In genomic region chr4:49287893-49288292, GRCh38 we compare ENCODE assay signal across 8 cellular contexts.
DNase-seq lines count a peak whose midpoint lies in the region; TF ChIP-seq lines count a peak whose summit lies in the region.
"Not testable (repeated sequence)": the region's sequence is repeated elsewhere in the genome, so short reads cannot be mapped to it uniquely, and the experiment has no call there.

No MANE protein-coding gene starts in this region.

- not testable (repeated sequence) for H3K4me3 ChIP-seq in WERI-Rb-1 (ENCODE audit: low read depth, low read length)

- DNase-seq in AG20443 (ENCODE audit: low spot score) (peak; percentile 24), GM10266 (ENCODE audit: extremely low spot score) (peak; percentile 66), KBM-7 (peak; percentile 9), ecto neural progenitor cell (ENCODE audit: low spot score) (peak; percentile 36), iPS-NIHi11 (ENCODE audit: low spot score) (peak; percentile 17), mucosa of gallbladder (ENCODE audit: low spot score) (peak; percentile 60), type B pancreatic cell (ENCODE audit: extremely low spot score, unreplicated experiment) (peak; percentile 87)
- not testable (repeated sequence) for DNase-seq in WERI-Rb-1

- in situ Hi-C loops in KBM-7 (cut with MboI; ENCODE audit: low pct_unique_long_range_greater_than_20kb, low sequenced_read_pairs): not testable (repeated sequence)

- not testable (repeated sequence) for H3K27me3 Mint-ChIP-seq in type B pancreatic cell

- not testable (repeated sequence) for H3K36me3 ChIP-seq in WERI-Rb-1

- H3K4me1 Mint-ChIP-seq in type B pancreatic cell (ENCODE audit: unreplicated experiment): not testable (repeated sequence)

- H3K27ac ChIP-seq in WERI-Rb-1: not testable (repeated sequence)

- peaks cover 18% of the 10 kb centered on the region for H3K27me3 ChIP-seq in WERI-Rb-1 (ENCODE audit: insufficient read depth, low read depth, severe bottlenecking)

- H3K9me3 Mint-ChIP-seq in type B pancreatic cell: peaks cover 13% of the 10 kb centered on the region

- H3K27ac Mint-ChIP-seq in type B pancreatic cell: not testable (repeated sequence)

- H3K9me3 ChIP-seq in WERI-Rb-1 (ENCODE audit: severe bottlenecking): not testable (repeated sequence)

- not testable (repeated sequence) for H3K36me3 Mint-ChIP-seq in type B pancreatic cell

- H3K4me3 Mint-ChIP-seq in type B pancreatic cell: not testable (repeated sequence)

- TF ChIP-seq CTCF in GM10266 (IDR thresholded peaks at IDR 0.05; ENCODE audit: control insufficient read depth, insufficient read depth, low read depth, missing control alignments); type B pancreatic cell (conservative IDR thresholded peaks at IDR 0.05): not testable (repeated sequence)
- TF ChIP-seq CTCF in WERI-Rb-1 (IDR thresholded peaks at IDR 0.05; ENCODE audit: low read depth, low read length): 0 out of 2 replicates have a peak, but pooled peaks have one; percentile 7
